ENCODE assay signal across 19 cellular contexts in the genomic region with DNA sequence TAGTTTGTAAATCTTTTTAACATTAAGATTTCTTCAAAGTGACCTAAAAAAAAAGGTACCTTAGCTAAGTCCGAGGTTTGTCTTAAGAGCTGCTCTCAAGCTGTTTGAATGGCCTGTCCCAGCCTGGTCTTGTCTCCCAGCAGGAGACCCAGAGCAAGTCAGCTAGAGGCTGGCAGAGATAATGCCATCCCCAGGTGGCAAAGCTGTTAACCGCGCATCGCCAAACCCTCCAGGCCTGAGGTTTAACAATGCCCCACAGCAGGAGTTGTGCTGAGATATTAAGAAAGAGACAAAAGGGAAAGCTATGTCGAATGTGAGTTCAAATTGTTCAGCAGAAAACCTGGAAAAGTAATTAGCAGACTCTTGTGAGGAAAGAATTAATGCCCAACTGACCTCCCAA.
DNase-seq lines count a peak whose midpoint lies in the region; ATAC-seq and FAIRE-seq lines count a peak whose summit lies in the region.
"Had no signal": no experiment of that assay in that cellular context is flagged by ENCODE, and none has a peak within 500 bp of the region (broad histone marks: within the 10 kb centered on the region; RNA-seq: fewer than 3 reads in every experiment).

No MANE protein-coding gene starts in this region.

- peaks cover 7% of the 10 kb centered on the region for H3K4me1 Mint-ChIP-seq in activated CD8-positive, alpha-beta memory T cell treated with anti-CD3 and anti-CD28 coated beads, Interleukin-2, amount 10 ng/mL, durations not matched to agents 7 days and 5 days

- H3K27ac Mint-ChIP-seq in activated CD8-positive, alpha-beta memory T cell treated with anti-CD3 and anti-CD28 coated beads, Interleukin-2, amount 10 ng/mL, durations not matched to agents 7 days and 5 days: no peak overlapping the region
- H3K27ac Mint-ChIP-seq: activated T-cell treated with anti-CD3 and anti-CD28 coated beads, Interleukin-2, amount 50 U/mL, for 72 hours; naive thymus-derived CD4-positive, alpha-beta T cell had no signal

- ATAC-seq in activated CD8-positive, alpha-beta memory T cell treated with anti-CD3 and anti-CD28 coated beads, Interleukin-2, amount 10 ng/mL, durations not matched to agents 7 days and 5 days: no peak
- no peak for ATAC-seq in sciatic nerve
- ATAC-seq: activated T-cell treated with anti-CD3 and anti-CD28 coated beads, Interleukin-2, amount 50 U/mL, for 72 hours; left lung; naive thymus-derived CD4-positive, alpha-beta T cell had no signal

- H3K27me3 Mint-ChIP-seq in activated CD8-positive, alpha-beta memory T cell treated with anti-CD3 and anti-CD28 coated beads, Interleukin-2, amount 10 ng/mL, durations not matched to agents 7 days and 5 days: peaks cover 19% of the 10 kb centered on the region

- CTCF ChIA-PET in activated CD8-positive, alpha-beta memory T cell treated with anti-CD3 and anti-CD28 coated beads, Interleukin-2, amount 10 ng/mL, durations not matched to agents 7 days and 5 days (lab: Charles Lee): interaction anchor here (0.6 to 2.5 kb wide), 5 partner anchors 9 to 444 kb away, joined by 3 to 14 read pairs (median 7); no protein-coding TSS in a partner anchor

- peak; percentile 26 for DNase-seq in activated CD8-positive, alpha-beta memory T cell treated with anti-CD3 and anti-CD28 coated beads for 24 hours
- no peak for DNase-seq in activated CD8-positive, alpha-beta memory T cell treated with anti-CD3 and anti-CD28 coated beads, Interleukin-2, amount 10 ng/mL, durations not matched to agents 7 days and 5 days
- DNase-seq in NCI-H146 treated with DMSO at 0.1 percent for 48 hours (lab: John Stamatoyannopoulos, UW; ENCODE audit: unreplicated experiment): peak; percentile 62
- peak; percentile 55 for DNase-seq in cerebellum (ENCODE audit: low spot score)
- DNase-seq in sciatic nerve (ENCODE audit: low spot score): no peak
- DNase-seq in GM19239 (ENCODE audit: insufficient read length, low spot score): no peak
- no peak for DNase-seq in NCI-H82 (lab: John Stamatoyannopoulos, UW)
- DNase-seq: activated CD4-positive, alpha-beta T cell treated with anti-CD3 and anti-CD28 coated beads for 4 hours; activated naive CD4-positive, alpha-beta T cell treated with Interleukin-2 at 50 U/mL for 16 hours; activated T-cell treated with anti-CD3 and anti-CD28 coated beads, Interleukin-2, amount 50 U/mL, for 72 hours; brain microvascular endothelial cell; Calu3; effector memory CD4-positive, alpha-beta T cell; erythroblast; left lung; NCI-H1436 had no signal

- H3K4me3 Mint-ChIP-seq in activated CD8-positive, alpha-beta memory T cell treated with anti-CD3 and anti-CD28 coated beads, Interleukin-2, amount 10 ng/mL, durations not matched to agents 7 days and 5 days: no peak overlapping the region
- H3K4me3 Mint-ChIP-seq: activated T-cell treated with anti-CD3 and anti-CD28 coated beads, Interleukin-2, amount 50 U/mL, for 72 hours; naive thymus-derived CD4-positive, alpha-beta T cell had no signal

- H3K9me3 Mint-ChIP-seq in activated CD8-positive, alpha-beta memory T cell treated with anti-CD3 and anti-CD28 coated beads, Interleukin-2, amount 10 ng/mL, durations not matched to agents 7 days and 5 days (ENCODE audit: low read depth): no peaks in the 10 kb centered on the region
- H3K9me3 Mint-ChIP-seq: activated T-cell treated with anti-CD3 and anti-CD28 coated beads, Interleukin-2, amount 50 U/mL, for 72 hours had no signal

- intact Hi-C loops in sciatic nerve (cut with DNase I): loop anchor here (10.0 kb wide), 1 partner anchor 450 kb away; no protein-coding TSS in a partner anchor

- FAIRE-seq in GM19239 (lab: Jason Lieb, UNC): no peak
- FAIRE-seq: colon, urothelium cell line had no signal

- no peaks in the 10 kb centered on the region for H3K36me3 Mint-ChIP-seq in activated CD8-positive, alpha-beta memory T cell treated with anti-CD3 and anti-CD28 coated beads, Interleukin-2, amount 10 ng/mL, durations not matched to agents 7 days and 5 days
- H3K36me3 Mint-ChIP-seq: naive thymus-derived CD4-positive, alpha-beta T cell had no signal

Comparison
In these comparisons a context has a peak if more than half of its experiments do, and no peak if none do; other contexts are left out.
1. DNase-seq: peak in activated CD8-positive, alpha-beta memory T cell treated with anti-CD3 and anti-CD28 coated beads for 24 hours (single experiment), NCI-H146 treated with DMSO at 0.1 percent for 48 hours (single experiment) and cerebellum (single experiment); none in activated CD8-positive, alpha-beta memory T cell treated with anti-CD3 and anti-CD28 coated beads, Interleukin-2, amount 10 ng/mL, durations not matched to agents 7 days and 5 days (single experiment), sciatic nerve (single experiment), GM19239 (single experiment) and NCI-H82 (single experiment).